ENCODE assay signal across 24 cellular contexts in genomic region chr2:190489475-190489874, GRCh38. TPM values are rescaled to one million over a fixed set of nuclear protein-coding genes. Genes with fewer than 3 reads are reported as not detected.
A peak's percentile ranks its signal among the peaks of the same experiment; 100 is the strongest.
DNase-seq lines count a peak whose midpoint lies in the region; ATAC-seq and TF ChIP-seq lines count a peak whose summit lies in the region.
"Had no signal": no experiment of that assay in that cellular context is flagged by ENCODE, and none has a peak within 500 bp of the region (broad histone marks: within the 10 kb centered on the region; RNA-seq: fewer than 3 reads in every experiment).

No MANE protein-coding gene starts in this region.

- H2BK5ac ChIP-seq in mesenchymal stem cell (ENCODE audit: low read depth, low read length, poor library complexity, severe bottlenecking): peak overlapping the region; percentile 57

- H3K27me3 Mint-ChIP-seq in activated naive CD4-positive, alpha-beta T cell treated with anti-CD3 and anti-CD28 coated beads, Interleukin-2, amount 10 ng/mL, durations not matched to agents 7 days and 5 days: no peaks in the 10 kb centered on the region
- H3K27me3 Mint-ChIP-seq: IgD-negative memory B cell had no signal

- no peaks in the 10 kb centered on the region for H3K79me1 ChIP-seq in mesenchymal stem cell (replicated peaks; ENCODE audit: low read length, poor library complexity, severe bottlenecking)

- no peak overlapping the region for H4K91ac ChIP-seq in mesenchymal stem cell (ENCODE audit: low read length)

- no peak overlapping the region for H3K14ac ChIP-seq in mesenchymal stem cell (ENCODE audit: low read length in 2 of 2)

- H2BK120ac ChIP-seq in mesenchymal stem cell (ENCODE audit: low read depth, low read length): no peak overlapping the region

- H3K36me3 Mint-ChIP-seq in activated naive CD4-positive, alpha-beta T cell treated with anti-CD3 and anti-CD28 coated beads, Interleukin-2, amount 10 ng/mL, durations not matched to agents 7 days and 5 days: peaks cover 76% of the 10 kb centered on the region

- H3K27ac ChIP-seq in mesenchymal stem cell (ENCODE audit: low read length, poor library complexity, severe bottlenecking): no peak overlapping the region
- H3K27ac ChIP-seq: 22Rv1, C4-2B, GM23248, Peyer's patch, SJSA1 had no signal

- H3K4me3 Mint-ChIP-seq in activated naive CD4-positive, alpha-beta T cell treated with anti-CD3 and anti-CD28 coated beads, Interleukin-2, amount 10 ng/mL, durations not matched to agents 7 days and 5 days: no peak overlapping the region
- H3K4me3 Mint-ChIP-seq: IgD-negative memory B cell had no signal

- H3K27ac Mint-ChIP-seq in activated naive CD4-positive, alpha-beta T cell treated with anti-CD3 and anti-CD28 coated beads, Interleukin-2, amount 10 ng/mL, durations not matched to agents 7 days and 5 days: peak overlapping the region; percentile 35
- H3K27ac Mint-ChIP-seq: IgD-negative memory B cell had no signal

- H3K9ac ChIP-seq in mesenchymal stem cell (ENCODE audit: low read length): no peak overlapping the region
- H3K9ac ChIP-seq: GM23248 had no signal

- no peak overlapping the region for H2AK5ac ChIP-seq in mesenchymal stem cell (ENCODE audit: low read length, severe bottlenecking)

- no peak overlapping the region for H2BK12ac ChIP-seq in mesenchymal stem cell (ENCODE audit: low read length in 2 of 2)

- H3K4ac ChIP-seq in mesenchymal stem cell (ENCODE audit: low read depth in 1 of 2, low read length in 2 of 2): no peak overlapping the region

- ATAC-seq in HG02938 (IDR thresholded peaks at IDR 0.05; ENCODE audit: unreplicated experiment): no peak
- no peak for ATAC-seq in GM18505 (IDR thresholded peaks at IDR 0.05; ENCODE audit: unreplicated experiment)

- TF ChIP-seq POLR2A in GM18505 (IDR thresholded peaks at IDR 0.05; ENCODE audit: borderline replicate concordance, extremely low read depth, insufficient read depth, insufficient read length): no peak

- peaks cover 5 to 24% of the 10 kb centered on the region in 2 experiments for H3K36me3 ChIP-seq in mesenchymal stem cell (ENCODE audit: control insufficient read depth in 1 of 2, insufficient read depth in 2 of 2, low read depth in 1 of 2, low read length in 2 of 2)
- H3K36me3 ChIP-seq: MG63, SJSA1 had no signal

- no peak overlapping the region for H2AFZ ChIP-seq in mesenchymal stem cell (ENCODE audit: low read depth, low read length)
- H2AFZ ChIP-seq: GM23248 had no signal

- DNase-seq in NCI-H82 (lab: John Stamatoyannopoulos, UW) (peak; percentile 62), NCI-H82 treated with DMSO at 0.1 percent for 48 hours (lab: John Stamatoyannopoulos, UW; ENCODE audit: unreplicated experiment) (no peak), mesenchymal stem cell (no peak), HPDE6-E6E7 (ENCODE audit: extremely low spot score) (no peak)
- no peak for DNase-seq in activated naive CD4-positive, alpha-beta T cell treated with anti-CD3 and anti-CD28 coated beads, Interleukin-2, amount 10 ng/mL, durations not matched to agents 7 days and 5 days
- no peak for DNase-seq in activated naive CD4-positive, alpha-beta T cell (lab: John Stamatoyannopoulos, UW)
- DNase-seq: AML-193, DMS79 treated with DMSO at 0.1 percent for 48 hours, GM23248, HCEC 1CT, Kasumi-1, MG63, NCI-H1048, NCI-H1436, NCI-H1930, NCI-H446, NCI-H526 treated with DMSO at 0.1 percent for 48 hours, Peyer's patch had no signal

- peaks cover 5% of the 10 kb centered on the region for H3K9me3 ChIP-seq in mesenchymal stem cell (ENCODE audit: control insufficient read depth, low read length)
- H3K9me3 ChIP-seq: Peyer's patch, SJSA1 had no signal

- H4K8ac ChIP-seq in mesenchymal stem cell (ENCODE audit: low read length): no peak overlapping the region

- no peak overlapping the region for H3K23ac ChIP-seq in mesenchymal stem cell (ENCODE audit: low read length in 2 of 2)

- no peak overlapping the region for H3K18ac ChIP-seq in mesenchymal stem cell (ENCODE audit: low read depth in 1 of 2, low read length in 2 of 2)

- H3K4me1 Mint-ChIP-seq in activated naive CD4-positive, alpha-beta T cell treated with anti-CD3 and anti-CD28 coated beads, Interleukin-2, amount 10 ng/mL, durations not matched to agents 7 days and 5 days: peaks cover 36% of the 10 kb centered on the region

- H3K27me3 ChIP-seq in mesenchymal stem cell (ENCODE audit: control insufficient read depth in 1 of 2, insufficient read depth in 1 of 2, low read length in 2 of 2): no peaks in the 10 kb centered on the region
- H3K27me3 ChIP-seq: MG63, Peyer's patch, SJSA1 had no signal

- 81% methylated on average over 3 of the region's 4 CpGs for WGBS in mesenchymal stem cell

- peaks cover 19% of the 10 kb centered on the region for H3K9me3 Mint-ChIP-seq in activated naive CD4-positive, alpha-beta T cell treated with anti-CD3 and anti-CD28 coated beads, Interleukin-2, amount 10 ng/mL, durations not matched to agents 7 days and 5 days

- no peak overlapping the region for H2BK15ac ChIP-seq in mesenchymal stem cell (ENCODE audit: low read depth, poor library complexity, severe bottlenecking)

- CTCF ChIA-PET in activated naive CD4-positive, alpha-beta T cell treated with anti-CD3 and anti-CD28 coated beads, Interleukin-2, amount 10 ng/mL, durations not matched to agents 7 days and 5 days (lab: Charles Lee): no interaction called here

- H3K4me3 ChIP-seq in mesenchymal stem cell (ENCODE audit: insufficient read depth in 1 of 2, low read depth in 1 of 2, low read length in 2 of 2): no peak overlapping the region
- H3K4me3 ChIP-seq: GM23248, MG63, Peyer's patch, SJSA1 had no signal

- H3K4me1 ChIP-seq in mesenchymal stem cell (ENCODE audit: control insufficient read depth, insufficient read depth, low read depth, low read length): peaks cover 4% of the 10 kb centered on the region
- H3K4me1 ChIP-seq: Peyer's patch, SJSA1 had no signal

- no peak overlapping the region for H3K4me2 ChIP-seq in mesenchymal stem cell (ENCODE audit: low read length, poor library complexity, severe bottlenecking)

RNA-seq across cellular contexts. Expression of gene NEMP2, which starts 45.0 kb away (rescaled TPM):
- polyA plus RNA-seq in mesenchymal stem cell (2013, experiment 1 of 2): 1.2 TPM
- polyA plus RNA-seq in mesenchymal stem cell (2013, experiment 2 of 2): 1.1 TPM
